ENCODE assay signal across 10 cellular contexts in genomic region chr2:199659207-199659606, GRCh38.
DNase-seq lines count a peak whose midpoint lies in the region; ATAC-seq, FAIRE-seq and TF ChIP-seq lines count a peak whose summit lies in the region.
"Had no signal": no experiment of that assay in that cellular context is flagged by ENCODE, and none has a peak within 500 bp of the region (broad histone marks: within the 10 kb centered on the region; RNA-seq: fewer than 3 reads in every experiment).

No MANE protein-coding gene starts in this region.

- no peak for FAIRE-seq in D721Med (lab: Jason Lieb, UNC)

- peaks cover 0 to 5% (median 4%) of the 10 kb centered on the region in 5 donors for H3K4me1 ChIP-seq in subcutaneous abdominal adipose tissue (ENCODE audit: control insufficient read depth in 5 of 5, insufficient read depth in 5 of 5, low read length in 5 of 5)
- H3K4me1 ChIP-seq: body of pancreas had no signal

- H3K9ac ChIP-seq in subcutaneous abdominal adipose tissue (ENCODE audit: low read length in 5 of 5): peak overlapping the region in 3 of 5 donors; percentile 58 to 62 (median 60)

- no peak for TF ChIP-seq CTCF in GM10248 (IDR thresholded peaks at IDR 0.05; ENCODE audit: control extremely low read depth, extremely low read depth, low read depth, missing control alignments)
- TF ChIP-seq CTCF in D721Med (IDR thresholded peaks at IDR 0.05; ENCODE audit: insufficient read depth, missing control alignments): no peak

- ATAC-seq in left lobe of liver (peak; percentile 97), HG03432 (IDR thresholded peaks at IDR 0.05; ENCODE audit: unreplicated experiment) (no peak)
- ATAC-seq: body of pancreas, HCT116 had no signal

- peak; percentile 68 for DNase-seq in AG20443 (ENCODE audit: low spot score)
- DNase-seq in HuH-7.5 (ENCODE audit: low spot score): peak; percentile 39
- DNase-seq in caudate nucleus (lab: John Stamatoyannopoulos, UW): peak in 47 of 61 donors; percentile 0 to 54 (median 17)
- peak; percentile 61 for DNase-seq in left lobe of liver (ENCODE audit: low spot score)
- DNase-seq in GM10248 (ENCODE audit: extremely low spot score): no peak
- DNase-seq in D721Med (ENCODE audit: insufficient read length, low spot score): no peak

- H3K27me3 ChIP-seq in subcutaneous abdominal adipose tissue (ENCODE audit: control insufficient read depth in 5 of 5, insufficient read depth in 4 of 5, low read length in 5 of 5): no peaks in the 10 kb centered on the region
- H3K27me3 ChIP-seq: body of pancreas had no signal

- no peaks in the 10 kb centered on the region for H3K36me3 ChIP-seq in subcutaneous abdominal adipose tissue (ENCODE audit: control insufficient read depth in 5 of 5, insufficient read depth in 5 of 5, low read length in 5 of 5)

- peak overlapping the region; percentile 53 to 66 (median 58) for H3K4me3 ChIP-seq in subcutaneous abdominal adipose tissue (ENCODE audit: low read depth in 1 of 5, low read length in 5 of 5)
- H3K4me3 ChIP-seq: body of pancreas had no signal

- H3K9me3 ChIP-seq in subcutaneous abdominal adipose tissue (ENCODE audit: control insufficient read depth in 5 of 5, low read length in 5 of 5): no peaks in the 10 kb centered on the region
- H3K9me3 ChIP-seq: body of pancreas had no signal

- CTCF ChIA-PET in GM10248 (lab: Yijun Ruan, JAX): no interaction called here

- no peak overlapping the region for H3K27ac ChIP-seq in caudate nucleus (ENCODE audit: low read depth, low read length)
- no peak overlapping the region for H3K27ac ChIP-seq in subcutaneous abdominal adipose tissue (ENCODE audit: low read depth, low read length)
- H3K27ac ChIP-seq: body of pancreas had no signal

- POLR2A ChIA-PET in GM10248 (lab: Yijun Ruan, JAX): no interaction called here

Comparison
In these comparisons a context has a peak if more than half of its experiments do, and no peak if none do; other contexts are left out.
1. DNase-seq: peak in AG20443 (single experiment), HuH-7.5 (single experiment), caudate nucleus (47 of 61) and left lobe of liver (single experiment); none in GM10248 (single experiment) and D721Med (single experiment).